ENCODE assay signal across 40 cellular contexts in genomic region chr1:59945790-59946189, GRCh38. TPM values are rescaled to one million over a fixed set of nuclear protein-coding genes. Genes with fewer than 3 reads are reported as not detected.
"Had no signal": no experiment of that assay in that cellular context is flagged by ENCODE, and none has a peak within 500 bp of the region (broad histone marks: within the 10 kb centered on the region; RNA-seq: fewer than 3 reads in every experiment).

No MANE protein-coding gene starts in this region.

- H3K27me3 ChIP-seq: ascending aorta, cardiac muscle cell had no signal

- H3K36me3 Mint-ChIP-seq: activated CD8-positive, alpha-beta memory T cell treated with anti-CD3 and anti-CD28 coated beads, Interleukin-2, amount 10 ng/mL, durations not matched to agents 7 days and 5 days; activated naive CD4-positive, alpha-beta T cell treated with anti-CD3 and anti-CD28 coated beads, Interleukin-2, amount 10 ng/mL, durations not matched to agents 7 days and 5 days; activated naive CD4-positive, alpha-beta T cell treated with anti-CD3 and anti-CD28 coated beads, Interleukin-2, amount 50 U/mL, for 24 hours; activated naive CD8-positive, alpha-beta T cell; activated naive CD8-positive, alpha-beta T cell treated with anti-CD3 and anti-CD28 coated beads, Interleukin-2, amount 10 ng/mL, durations not matched to agents 7 days and 5 days; brain; WTC11 had no signal

- H3K4me3 Mint-ChIP-seq: activated CD4-positive, alpha-beta memory T cell treated with anti-CD3 and anti-CD28 coated beads, Interleukin-2, amount 10 ng/mL, durations not matched to agents 7 days and 5 days; activated CD4-positive, alpha-beta T cell treated with anti-CD3 and anti-CD28 coated beads for 36 hours; activated CD4-positive, alpha-beta T cell treated with anti-CD3 and anti-CD28 coated beads, Interleukin-2, amount 10 ng/mL, durations not matched to agents 7 days and 5 days; activated CD8-positive, alpha-beta memory T cell treated with anti-CD3 and anti-CD28 coated beads, Interleukin-2, amount 10 ng/mL, durations not matched to agents 7 days and 5 days; activated CD8-positive, alpha-beta T cell treated with anti-CD3 and anti-CD28 coated beads, Interleukin-2, amount 10 ng/mL, durations not matched to agents 7 days and 5 days; activated naive CD4-positive, alpha-beta T cell treated with anti-CD3 and anti-CD28 coated beads, Interleukin-2, amount 10 ng/mL, durations not matched to agents 7 days and 5 days; activated naive CD4-positive, alpha-beta T cell treated with anti-CD3 and anti-CD28 coated beads, Interleukin-2, amount 50 U/mL, for 24 hours; activated naive CD8-positive, alpha-beta T cell; activated naive CD8-positive, alpha-beta T cell treated with anti-CD3 and anti-CD28 coated beads, Interleukin-2, amount 10 ng/mL, durations not matched to agents 7 days and 5 days; activated naive CD8-positive, alpha-beta T cell treated with anti-CD3 and anti-CD28 coated beads, Interleukin-2, amount 50 U/mL, for 24 hours; activated T-cell treated with anti-CD3 and anti-CD28 coated beads, Interleukin-2, amount 50 U/mL, for 24 hours; brain; central memory CD8-positive, alpha-beta T cell; T-helper 1 cell treated with Interleukin-12 subunit alpha and Interleukin-12 subunit beta and Interleukin-4 antibody, amounts not matched to agents 30 μg/mL and 1 μg/mL, for 36 hours; T-helper 2 cell treated with Interferon-gamma antibody and Interleukin-4, amounts not matched to agents 5 μg/mL and 100 μg/mL, for 36 hours; WTC11 had no signal

- H3K9me3 ChIP-seq: ascending aorta had no signal

- H3K27ac Mint-ChIP-seq: activated CD4-positive, alpha-beta memory T cell treated with anti-CD3 and anti-CD28 coated beads, Interleukin-2, amount 10 ng/mL, durations not matched to agents 7 days and 5 days; activated CD4-positive, alpha-beta T cell treated with anti-CD3 and anti-CD28 coated beads for 36 hours; activated CD4-positive, alpha-beta T cell treated with anti-CD3 and anti-CD28 coated beads, Interleukin-2, amount 10 ng/mL, durations not matched to agents 7 days and 5 days; activated CD8-positive, alpha-beta memory T cell treated with anti-CD3 and anti-CD28 coated beads, Interleukin-2, amount 10 ng/mL, durations not matched to agents 7 days and 5 days; activated CD8-positive, alpha-beta T cell treated with anti-CD3 and anti-CD28 coated beads, Interleukin-2, amount 10 ng/mL, durations not matched to agents 7 days and 5 days; activated naive CD4-positive, alpha-beta T cell treated with anti-CD3 and anti-CD28 coated beads, Interleukin-2, amount 10 ng/mL, durations not matched to agents 7 days and 5 days; activated naive CD4-positive, alpha-beta T cell treated with anti-CD3 and anti-CD28 coated beads, Interleukin-2, amount 50 U/mL, for 24 hours; activated naive CD8-positive, alpha-beta T cell; activated naive CD8-positive, alpha-beta T cell treated with anti-CD3 and anti-CD28 coated beads, Interleukin-2, amount 10 ng/mL, durations not matched to agents 7 days and 5 days; activated naive CD8-positive, alpha-beta T cell treated with anti-CD3 and anti-CD28 coated beads, Interleukin-2, amount 50 U/mL, for 24 hours; activated T-cell treated with anti-CD3 and anti-CD28 coated beads, Interleukin-2, amount 50 U/mL, for 24 hours; activated T-helper 2 cell treated with anti-CD3 and anti-CD28 coated beads, Interferon-gamma antibody, Interleukin-2, Interleukin-4, amounts not matched to agents 10 μg/mL and 5 μg/mL and 100 μg/mL, durations not matched to agents 14 hours and 24 hours and 36 hours; brain; T-helper 1 cell treated with Interleukin-12 subunit alpha and Interleukin-12 subunit beta and Interleukin-4 antibody, amounts not matched to agents 30 μg/mL and 1 μg/mL, for 36 hours; T-helper 2 cell treated with Interferon-gamma antibody and Interleukin-4, amounts not matched to agents 5 μg/mL and 100 μg/mL, for 36 hours; WTC11 had no signal

- H3K4me1 ChIP-seq: ascending aorta had no signal

- H3K4me3 ChIP-seq: ascending aorta, cardiac muscle cell had no signal

- FAIRE-seq: bronchial epithelial cell, TTC549 had no signal

- H3K9me3 Mint-ChIP-seq: activated CD4-positive, alpha-beta memory T cell treated with anti-CD3 and anti-CD28 coated beads, Interleukin-2, amount 10 ng/mL, durations not matched to agents 7 days and 5 days; activated CD4-positive, alpha-beta T cell treated with anti-CD3 and anti-CD28 coated beads, Interleukin-2, amount 10 ng/mL, durations not matched to agents 7 days and 5 days; activated naive CD4-positive, alpha-beta T cell treated with anti-CD3 and anti-CD28 coated beads, Interleukin-2, amount 10 ng/mL, durations not matched to agents 7 days and 5 days; activated naive CD4-positive, alpha-beta T cell treated with anti-CD3 and anti-CD28 coated beads, Interleukin-2, amount 50 U/mL, for 24 hours; activated naive CD8-positive, alpha-beta T cell treated with anti-CD3 and anti-CD28 coated beads, Interleukin-2, amount 10 ng/mL, durations not matched to agents 7 days and 5 days; activated naive CD8-positive, alpha-beta T cell treated with anti-CD3 and anti-CD28 coated beads, Interleukin-2, amount 50 U/mL, for 24 hours; activated T-cell treated with anti-CD3 and anti-CD28 coated beads, Interleukin-2, amount 50 U/mL, for 24 hours; activated T-helper 2 cell treated with anti-CD3 and anti-CD28 coated beads, Interferon-gamma antibody, Interleukin-2, Interleukin-4, amounts not matched to agents 10 μg/mL and 5 μg/mL and 100 μg/mL, durations not matched to agents 14 hours and 24 hours and 36 hours; brain; central memory CD8-positive, alpha-beta T cell; T-helper 1 cell treated with Interleukin-12 subunit alpha and Interleukin-12 subunit beta and Interleukin-4 antibody, amounts not matched to agents 30 μg/mL and 1 μg/mL, for 36 hours; T-helper 2 cell treated with Interferon-gamma antibody and Interleukin-4, amounts not matched to agents 5 μg/mL and 100 μg/mL, for 36 hours; WTC11 had no signal

- H3K4me1 Mint-ChIP-seq: activated CD4-positive, alpha-beta memory T cell treated with anti-CD3 and anti-CD28 coated beads, Interleukin-2, amount 10 ng/mL, durations not matched to agents 7 days and 5 days; activated CD4-positive, alpha-beta T cell treated with anti-CD3 and anti-CD28 coated beads for 36 hours; activated CD4-positive, alpha-beta T cell treated with anti-CD3 and anti-CD28 coated beads, Interleukin-2, amount 10 ng/mL, durations not matched to agents 7 days and 5 days; activated CD8-positive, alpha-beta memory T cell treated with anti-CD3 and anti-CD28 coated beads, Interleukin-2, amount 10 ng/mL, durations not matched to agents 7 days and 5 days; activated naive CD4-positive, alpha-beta T cell treated with anti-CD3 and anti-CD28 coated beads, Interleukin-2, amount 10 ng/mL, durations not matched to agents 7 days and 5 days; activated naive CD4-positive, alpha-beta T cell treated with anti-CD3 and anti-CD28 coated beads, Interleukin-2, amount 50 U/mL, for 24 hours; activated naive CD8-positive, alpha-beta T cell treated with anti-CD3 and anti-CD28 coated beads, Interleukin-2, amount 10 ng/mL, durations not matched to agents 7 days and 5 days; activated naive CD8-positive, alpha-beta T cell treated with anti-CD3 and anti-CD28 coated beads, Interleukin-2, amount 50 U/mL, for 24 hours; brain; central memory CD8-positive, alpha-beta T cell; WTC11 had no signal

- DNase-seq: activated CD4-positive, alpha-beta memory T cell treated with anti-CD3 and anti-CD28 coated beads, Interleukin-2, amount 10 ng/mL, durations not matched to agents 7 days and 5 days; activated CD4-positive, alpha-beta T cell treated with anti-CD3 and anti-CD28 coated beads for 1 hour; activated CD4-positive, alpha-beta T cell treated with anti-CD3 and anti-CD28 coated beads for 36 hours; activated CD4-positive, alpha-beta T cell treated with anti-CD3 and anti-CD28 coated beads for 48 hours; activated CD4-positive, alpha-beta T cell treated with anti-CD3 and anti-CD28 coated beads, Interleukin-2, amount 10 ng/mL, durations not matched to agents 7 days and 5 days; activated CD4-positive, alpha-beta T cell treated with anti-CD3 and anti-CD28 coated beads, Interleukin-2, amount 50 U/mL, for 48 hours; activated CD4-positive, CD25-positive, alpha-beta regulatory T cell; activated CD8-positive, alpha-beta memory T cell treated with anti-CD3 and anti-CD28 coated beads for 24 hours; activated CD8-positive, alpha-beta memory T cell treated with anti-CD3 and anti-CD28 coated beads, Interleukin-2, amount 10 ng/mL, durations not matched to agents 7 days and 5 days; activated CD8-positive, alpha-beta memory T cell treated with anti-CD3 and anti-CD28 coated beads, Interleukin-2, amount 50 U/mL, for 48 hours; activated CD8-positive, alpha-beta T cell treated with anti-CD3 and anti-CD28 coated beads, Interleukin-2, amount 10 ng/mL, durations not matched to agents 7 days and 5 days; activated effector memory CD4-positive, alpha-beta T cell treated with Interleukin-2 at 50 U/mL for 16 hours; activated gamma-delta T cell; activated naive CD4-positive, alpha-beta T cell treated with anti-CD3 and anti-CD28 coated beads, Interleukin-2, amount 10 ng/mL, durations not matched to agents 7 days and 5 days; activated naive CD4-positive, alpha-beta T cell treated with Interleukin-2 at 50 U/mL for 16 hours; activated naive CD8-positive, alpha-beta T cell treated with anti-CD3 and anti-CD28 coated beads, Interleukin-2, amount 10 ng/mL, durations not matched to agents 7 days and 5 days; activated naive CD8-positive, alpha-beta T cell treated with anti-CD3 and anti-CD28 coated beads, Interleukin-2, amount 50 U/mL, for 24 hours; activated T-cell treated with anti-CD3 and anti-CD28 coated beads, Interleukin-2, amount 50 U/mL, for 24 hours; activated T-cell treated with anti-CD3 and anti-CD28 coated beads, Interleukin-2, amount 50 U/mL, for 48 hours; amygdala; anterior cingulate cortex; caudate nucleus; cerebellar nuclear complex; T-helper 1 cell; T-helper 2 cell; T-helper 9 cell; WERI-Rb-1 had no signal

- H3K27ac ChIP-seq: ascending aorta, cardiac muscle cell, WERI-Rb-1 had no signal

- H3K27me3 Mint-ChIP-seq: activated naive CD8-positive, alpha-beta T cell treated with anti-CD3 and anti-CD28 coated beads, Interleukin-2, amount 50 U/mL, for 24 hours had no signal

- H3K36me3 ChIP-seq: ascending aorta, cardiac muscle cell, WERI-Rb-1 had no signal

- ATAC-seq: activated CD4-positive, alpha-beta T cell treated with anti-CD3 and anti-CD28 coated beads for 36 hours; activated CD4-positive, CD25-positive, alpha-beta regulatory T cell treated with anti-CD3 and anti-CD28 coated beads, Interleukin-2, amount 50 U/mL, for 24 hours; activated CD8-positive, alpha-beta memory T cell treated with anti-CD3 and anti-CD28 coated beads, Interleukin-2, amount 10 ng/mL, durations not matched to agents 7 days and 5 days; activated CD8-positive, alpha-beta T cell treated with anti-CD3 and anti-CD28 coated beads, Interleukin-2, amount 10 ng/mL, durations not matched to agents 7 days and 5 days; activated naive CD8-positive, alpha-beta T cell treated with anti-CD3 and anti-CD28 coated beads, Interleukin-2, amount 50 U/mL, for 24 hours; WTC11 had no signal

RNA-seq across cellular contexts. Expression of gene CYP2J2, which starts 19.2 kb away (rescaled TPM):
- total RNA-seq: ascending aorta had no signal
